ENCODE assay signal across 28 cellular contexts in genomic region chr2:171520471-171520870, GRCh38.
"Had no signal": no experiment of that assay in that cellular context is flagged by ENCODE, and none has a peak within 500 bp of the region (broad histone marks: within the 10 kb centered on the region; RNA-seq: fewer than 3 reads in every experiment).

No MANE protein-coding gene starts in this region.

- DNase-seq: hypothalamus; immature natural killer cell; kidney; left colon; left ventricle myocardium inferior; mesendoderm; naive B cell; natural killer cell; occipital lobe; ovary; right lobe of liver; stimulated activated CD4-positive, alpha-beta T cell treated with anti-CD3 and anti-CD28 coated beads, Interleukin-1b, Interleukin-23, amount 100 ng/mL, for 48 hours; stimulated activated CD4-positive, alpha-beta T cell treated with anti-CD3 and anti-CD28 coated beads, Interleukin-2, amount 100 ng/mL, for 48 hours; stimulated activated CD4-positive, alpha-beta T cell treated with anti-CD3 and anti-CD28 coated beads, Interleukin-4, amount 100 ng/mL, for 4 hours; stimulated activated CD8-positive, alpha-beta memory T cell treated with anti-CD3 and anti-CD28 coated beads, Interleukin-4, amount 100 ng/mL, for 48 hours; stimulated activated naive CD4-positive, alpha-beta T cell treated with Interleukin-2 at 50 U/mL for 16 hours; stimulated activated naive CD8-positive, alpha-beta T cell treated with anti-CD3 and anti-CD28 coated beads, Interleukin-15, amount 100 ng/mL, for 72 hours; substantia nigra; transverse colon; upper lobe of left lung had no signal

- H3K4me3 Mint-ChIP-seq: mesothelial cell of epicardium; stimulated activated memory B cell treated with anti-CD40 and anti-IgM and Interleukin-4, amounts not matched to agents 10 μg/mL and 1 μg/mL and 100 μg/mL, for 72 hours; stimulated activated naive CD8-positive, alpha-beta T cell treated with anti-CD3 and anti-CD28 coated beads, Interleukin-15, amount 100 ng/mL, for 72 hours had no signal

- ATAC-seq: left colon; natural killer cell; right lobe of liver; stimulated activated memory B cell treated with anti-CD40 and anti-IgM and Interleukin-4, amounts not matched to agents 10 μg/mL and 1 μg/mL and 100 μg/mL, for 72 hours; stimulated activated naive CD8-positive, alpha-beta T cell treated with anti-CD3 and anti-CD28 coated beads, Interleukin-15, amount 100 ng/mL, for 72 hours had no signal

- H3K36me3 ChIP-seq: left ventricle myocardium inferior, neutrophil, ovary, right atrium auricular region, right lobe of liver, transverse colon, upper lobe of left lung, vagina had no signal

- H3K27me3 ChIP-seq: neutrophil, ovary, right atrium auricular region, right lobe of liver, upper lobe of left lung, vagina had no signal

- H3K4me2 ChIP-seq: smooth muscle cell had no signal

- H3K4me3 ChIP-seq: left ventricle myocardium inferior, lung, ovary, right atrium auricular region, right lobe of liver, smooth muscle cell, transverse colon, upper lobe of left lung, vagina had no signal

- H3K9me3 ChIP-seq: left ventricle myocardium inferior, neutrophil, ovary, right atrium auricular region, right lobe of liver, transverse colon, upper lobe of left lung, vagina had no signal

- H3K9me3 Mint-ChIP-seq: immature natural killer cell; mesothelial cell of epicardium; naive B cell; natural killer cell; stimulated activated memory B cell treated with anti-CD40 and anti-IgM and Interleukin-4, amounts not matched to agents 10 μg/mL and 1 μg/mL and 100 μg/mL, for 72 hours; stimulated activated naive CD8-positive, alpha-beta T cell treated with anti-CD3 and anti-CD28 coated beads, Interleukin-15, amount 100 ng/mL, for 72 hours had no signal

- H3K27ac Mint-ChIP-seq: mesothelial cell of epicardium; naive B cell; natural killer cell; progenitor cell of endocrine pancreas; stimulated activated memory B cell treated with anti-CD40 and anti-IgM and Interleukin-4, amounts not matched to agents 10 μg/mL and 1 μg/mL and 100 μg/mL, for 72 hours; stimulated activated naive CD8-positive, alpha-beta T cell treated with anti-CD3 and anti-CD28 coated beads, Interleukin-15, amount 100 ng/mL, for 72 hours had no signal

- H3K27ac ChIP-seq: neutrophil, ovary, right lobe of liver, upper lobe of left lung had no signal

- H3K36me3 Mint-ChIP-seq: mesothelial cell of epicardium, naive B cell, natural killer cell had no signal
